In the genomic region with DNA sequence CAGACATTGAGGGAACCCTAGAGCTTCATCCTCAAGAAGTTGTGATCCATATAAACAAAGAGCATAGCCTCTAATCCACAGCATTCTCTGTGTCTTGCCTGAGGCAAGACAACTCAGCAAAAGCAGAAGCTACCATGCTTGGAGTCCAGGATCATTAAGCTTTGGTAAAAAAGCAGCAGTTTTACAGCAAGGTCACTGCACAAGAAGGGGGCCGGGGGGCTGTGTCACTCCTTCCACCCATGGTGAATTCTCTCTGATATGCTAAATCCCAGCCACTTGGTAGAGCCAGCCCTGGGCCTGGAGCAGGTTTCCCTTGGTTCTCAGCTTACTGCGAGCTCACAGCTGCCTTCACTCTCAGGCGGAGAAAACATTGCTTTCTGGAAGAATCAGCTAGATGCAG, we compare ENCODE assay signal across 1 cellular context.
TF ChIP-seq lines count a peak whose summit lies in the region.

No MANE protein-coding gene starts in this region.

TF ChIP-seq in GM23338, 12 proteins besides CTCF, POLR2A, EP300 and RAD21 (continued from another document):
- TF ChIP-seq NANOG (IDR thresholded peaks at IDR 0.05; ENCODE audit: borderline replicate concordance) (no peak), POLR2AphosphoS5 (IDR thresholded peaks at IDR 0.05; ENCODE audit: low read depth) (no peak), JUNB (IDR thresholded peaks at IDR 0.05; ENCODE audit: unreplicated experiment) (no peak)
- TF ChIP-seq, protein P1, sequence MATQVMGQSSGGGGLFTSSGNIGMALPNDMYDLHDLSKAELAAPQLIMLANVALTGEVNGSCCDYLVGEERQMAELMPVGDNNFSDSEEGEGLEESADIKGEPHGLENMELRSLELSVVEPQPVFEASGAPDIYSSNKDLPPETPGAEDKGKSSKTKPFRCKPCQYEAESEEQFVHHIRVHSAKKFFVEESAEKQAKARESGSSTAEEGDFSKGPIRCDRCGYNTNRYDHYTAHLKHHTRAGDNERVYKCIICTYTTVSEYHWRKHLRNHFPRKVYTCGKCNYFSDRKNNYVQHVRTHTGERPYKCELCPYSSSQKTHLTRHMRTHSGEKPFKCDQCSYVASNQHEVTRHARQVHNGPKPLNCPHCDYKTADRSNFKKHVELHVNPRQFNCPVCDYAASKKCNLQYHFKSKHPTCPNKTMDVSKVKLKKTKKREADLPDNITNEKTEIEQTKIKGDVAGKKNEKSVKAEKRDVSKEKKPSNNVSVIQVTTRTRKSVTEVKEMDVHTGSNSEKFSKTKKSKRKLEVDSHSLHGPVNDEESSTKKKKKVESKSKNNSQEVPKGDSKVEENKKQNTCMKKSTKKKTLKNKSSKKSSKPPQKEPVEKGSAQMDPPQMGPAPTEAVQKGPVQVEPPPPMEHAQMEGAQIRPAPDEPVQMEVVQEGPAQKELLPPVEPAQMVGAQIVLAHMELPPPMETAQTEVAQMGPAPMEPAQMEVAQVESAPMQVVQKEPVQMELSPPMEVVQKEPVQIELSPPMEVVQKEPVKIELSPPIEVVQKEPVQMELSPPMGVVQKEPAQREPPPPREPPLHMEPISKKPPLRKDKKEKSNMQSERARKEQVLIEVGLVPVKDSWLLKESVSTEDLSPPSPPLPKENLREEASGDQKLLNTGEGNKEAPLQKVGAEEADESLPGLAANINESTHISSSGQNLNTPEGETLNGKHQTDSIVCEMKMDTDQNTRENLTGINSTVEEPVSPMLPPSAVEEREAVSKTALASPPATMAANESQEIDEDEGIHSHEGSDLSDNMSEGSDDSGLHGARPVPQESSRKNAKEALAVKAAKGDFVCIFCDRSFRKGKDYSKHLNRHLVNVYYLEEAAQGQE (IDR thresholded peaks at IDR 0.05; ENCODE audit: unreplicated experiment), result no peak
TF ChIP-seq in GM23338: peak in this region for 0.
